Comparison of ENCODE assay signal across 1 cellular context in the genomic region with DNA sequence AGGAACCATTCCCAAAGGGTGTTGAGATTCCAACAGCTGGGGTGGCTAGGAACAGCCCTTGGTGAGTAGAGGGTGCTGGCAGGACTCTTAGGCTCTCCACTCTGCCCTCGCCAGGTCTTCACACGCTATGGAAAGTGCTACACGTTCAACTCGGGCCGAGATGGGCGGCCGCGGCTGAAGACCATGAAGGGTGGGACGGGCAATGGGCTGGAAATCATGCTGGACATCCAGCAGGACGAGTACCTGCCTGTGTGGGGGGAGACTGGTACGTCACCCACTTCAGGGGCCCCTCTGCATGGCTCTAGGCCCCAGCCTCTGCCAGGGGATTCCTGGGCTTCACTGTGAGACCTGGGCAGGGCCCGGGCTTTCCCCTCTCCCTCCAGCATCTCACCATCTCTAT.
TF ChIP-seq lines count a peak whose summit lies in the region.

No MANE protein-coding gene starts in this region.

TF ChIP-seq in H1, 55 proteins besides CTCF, POLR2A, EP300 and RAD21:
- TF ChIP-seq SIRT6 (IDR thresholded peaks at IDR 0.05; ENCODE audit: low read length): no peak
- TF ChIP-seq TEAD4 (IDR thresholded peaks at IDR 0.05; ENCODE audit: low read depth, low read length): no peak
- no peak for TF ChIP-seq CHD2 (IDR thresholded peaks at IDR 0.05; ENCODE audit: low read length)
- no peak for TF ChIP-seq TAF7 (optimal IDR thresholded peaks at IDR 0.05; ENCODE audit: borderline replicate concordance, low read depth, low read length)
- no peak for TF ChIP-seq NANOG (IDR thresholded peaks at IDR 0.05; ENCODE audit: insufficient read depth, low read depth, low read length, poor library complexity, severe bottlenecking)
- TF ChIP-seq, protein P1, sequence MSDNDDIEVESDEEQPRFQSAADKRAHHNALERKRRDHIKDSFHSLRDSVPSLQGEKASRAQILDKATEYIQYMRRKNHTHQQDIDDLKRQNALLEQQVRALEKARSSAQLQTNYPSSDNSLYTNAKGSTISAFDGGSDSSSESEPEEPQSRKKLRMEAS (IDR thresholded peaks at IDR 0.05): no peak
- no peak for TF ChIP-seq RBBP5 (IDR thresholded peaks at IDR 0.05; ENCODE audit: borderline replicate concordance, low read depth, low read length)
- no peak for TF ChIP-seq TAF1 (IDR thresholded peaks at IDR 0.05; ENCODE audit: low read depth, low read length)
- TF ChIP-seq JUND (IDR thresholded peaks at IDR 0.05; ENCODE audit: low read length): no peak
- no peak for TF ChIP-seq SRF (IDR thresholded peaks at IDR 0.05; ENCODE audit: low read depth, low read length)
- TF ChIP-seq NRF1 (IDR thresholded peaks at IDR 0.05; ENCODE audit: low read depth, low read length): no peak
- no peak for TF ChIP-seq TBP (IDR thresholded peaks at IDR 0.05; ENCODE audit: low read depth, low read length)
- TF ChIP-seq SP1 (IDR thresholded peaks at IDR 0.05; ENCODE audit: low read depth, low read length): no peak
- TF ChIP-seq CHD1 (IDR thresholded peaks at IDR 0.05; ENCODE audit: low read depth, low read length): no peak
